In genomic region chr4:7103599-7104365, GRCh38 we compare ENCODE assay signal across 8 cellular contexts. TPM values are rescaled to one million over a fixed set of nuclear protein-coding genes. Genes with fewer than 3 reads are reported as not detected.
A peak's percentile ranks its signal among the peaks of the same experiment; 100 is the strongest.
DNase-seq lines count a peak whose midpoint lies in the region; ATAC-seq, FAIRE-seq and TF ChIP-seq lines count a peak whose summit lies in the region.

No MANE protein-coding gene starts in this region.

- H3K79me2 ChIP-seq in PC-9 (ENCODE audit: low read depth): no peaks in the 10 kb centered on the region
- H3K79me2 ChIP-seq in H1 (ENCODE audit: control insufficient read depth in 1 of 2, insufficient read depth in 2 of 2, low read length in 2 of 2): no peaks in the 10 kb centered on the region

- H3K9me2 ChIP-seq in PC-9 (ENCODE audit: insufficient read depth): no peaks in the 10 kb centered on the region

- no peak for TF ChIP-seq RAD21 in H1 (IDR thresholded peaks at IDR 0.05 in 1 of 2, conservative IDR thresholded peaks at IDR 0.05 in 1 of 2; ENCODE audit: low read depth in 2 of 2, low read length in 2 of 2)

- peaks cover 12% of the 10 kb centered on the region; the same call in 1 of the 2 replicates for H3K23me2 ChIP-seq in H1 (ENCODE audit: low read depth, low read length)

- DNase-seq in GM13976 (ENCODE audit: low spot score) (peak; percentile 27), PC-9 (no peak), H1 (ENCODE audit: low read depth in 1 of 2, low spot score in 2 of 2) (no peak)
- peak in 1 of 10 donors; percentile 16 for DNase-seq in naive thymus-derived CD8-positive, alpha-beta T cell

- no peak overlapping the region; the same call in 1 of the 2 replicates for H4K8ac ChIP-seq in H1 (ENCODE audit: extremely low read depth, insufficient read depth, low read length)

- H3K36me3 Mint-ChIP-seq in naive thymus-derived CD8-positive, alpha-beta T cell: no peaks in the 10 kb centered on the region

- H3K79me1 ChIP-seq in H1 (ENCODE audit: low read depth, low read length): no peaks in the 10 kb centered on the region

- H2AFZ ChIP-seq in PC-9 (no peak overlapping the region), H1 (ENCODE audit: low read length) (peak overlapping the region; percentile 87; the same call in 1 of the 2 replicates)

- POLR2A ChIA-PET in PC-9 (lab: Charles Lee; ENCODE audit: unreplicated experiment) (interaction anchor here (0.7 kb wide), 1 partner anchor 95 kb away, joined by 3 read pairs; no protein-coding TSS in a partner anchor), H1 (lab: Charles Lee; ENCODE audit: partially characterized antibody) (interaction anchor here (0.6 to 1.3 kb wide), 2 partner anchors 413 to 493 kb away, joined by 3 to 4 read pairs; no protein-coding TSS in a partner anchor)
- POLR2A ChIA-PET in naive thymus-derived CD8-positive, alpha-beta T cell (lab: Charles Lee): no interaction called here

- H3K23ac ChIP-seq in H1 (ENCODE audit: insufficient read length): no peak overlapping the region

- H3K36me3 ChIP-seq in PC-9 (ENCODE audit: low read depth) (no peaks in the 10 kb centered on the region), H1 (ENCODE audit: control insufficient read depth in 2 of 4, insufficient read depth in 4 of 4, low read length in 3 of 4) (no peaks in the 10 kb centered on the region)

- no peak for TF ChIP-seq POLR2A in H1 (IDR thresholded peaks at IDR 0.05; ENCODE audit: control extremely low read depth in 1 of 2, low read depth in 2 of 2, low read length in 2 of 2)

- H4K91ac ChIP-seq in H1 (replicated peaks; ENCODE audit: insufficient read length, low read length): peak overlapping the region; percentile 29

- in situ Hi-C loops in GM13976 (cut with MboI; ENCODE audit: low sequenced_read_pairs, unreplicated experiment): no loop called here

- H3K27me3 Mint-ChIP-seq in naive thymus-derived CD8-positive, alpha-beta T cell: peaks cover 0 to 4% (median 0%) of the 10 kb centered on the region in 5 donors

- no peaks in the 10 kb centered on the region for H3K27me3 ChIP-seq in PC-9 (ENCODE audit: insufficient read depth, low read depth)
- peaks cover 2 to 20% (median 17%) of the 10 kb centered on the region in 4 experiments for H3K27me3 ChIP-seq in H1 (replicated peaks in 1 of 4; ENCODE audit: control insufficient read depth in 3 of 4, extremely low read depth in 1 of 4, insufficient read depth in 3 of 4, low read length in 3 of 4)

- WGBS in H1 (ENCODE audit: extremely low coverage in 1 of 2, insufficient coverage in 1 of 2, insufficient read length in 1 of 2, insufficient replicate concordance in 2 of 2, low coverage in 1 of 2, low lambda C conversion rate in 2 of 2, missing lambda C conversion rate in 1 of 2), 2 experiments: 66% methylated on average over 21 of the region's 22 CpGs; no CpG with 5 or more reads in 1 of the 2 experiments

- no peak for TF ChIP-seq CTCF in GM13976 (IDR thresholded peaks at IDR 0.05; ENCODE audit: borderline replicate concordance, control extremely low read depth, extremely low read depth, insufficient read depth, missing control alignments)
- no peak for TF ChIP-seq CTCF in PC-9 (conservative IDR thresholded peaks at IDR 0.05)
- TF ChIP-seq CTCF in H1 (IDR thresholded peaks at IDR 0.05; ENCODE audit: control extremely low read depth in 1 of 3, insufficient read depth in 1 of 3, low read depth in 1 of 3, low read length in 3 of 3): no peak

- H3K27ac ChIP-seq in PC-9 (no peak overlapping the region), H1 (ENCODE audit: low read depth, low read length) (no peak overlapping the region)

- BruUV-seq in PC-9 (replicated peaks; lab: Mats Ljungman, UMichigan): no TSS peak

- peak overlapping the region; percentile 66; the same call in 1 of the 2 replicates for H2BK15ac ChIP-seq in H1 (ENCODE audit: low read length)

- H3K9me3 ChIP-seq in PC-9 (ENCODE audit: insufficient read depth, low read depth) (no peaks in the 10 kb centered on the region), H1 (ENCODE audit: insufficient read depth in 2 of 2, low read depth in 1 of 2, low read length in 1 of 2) (no peaks in the 10 kb centered on the region)

- H2BK12ac ChIP-seq in H1 (ENCODE audit: low read depth, low read length): peak overlapping the region; percentile 84; the same call in 1 of the 2 replicates

- no peak overlapping the region for H2BK5ac ChIP-seq in H1 (ENCODE audit: low read depth, low read length)

- H3K4me3 Mint-ChIP-seq in naive thymus-derived CD8-positive, alpha-beta T cell: peak overlapping the region; percentile 86 to 95 (median 90)

- no peak overlapping the region for H3K9ac ChIP-seq in H1 (replicated peaks in 1 of 4; ENCODE audit: extremely low read depth in 1 of 4, low read depth in 3 of 4, low read length in 3 of 4)

- peak overlapping the region in 9 of 10 donors; percentile 29 to 84 (median 60) for H3K27ac Mint-ChIP-seq in naive thymus-derived CD8-positive, alpha-beta T cell

- H2BK120ac ChIP-seq in H1 (replicated peaks; ENCODE audit: low read depth, low read length): no peak overlapping the region

- H4K5ac ChIP-seq in H1 (ENCODE audit: insufficient read length, low read depth, low read length): no peak overlapping the region

- peak in 1 of 2 donors; percentile 9 for ATAC-seq in naive thymus-derived CD8-positive, alpha-beta T cell
- no peak for ATAC-seq in HG02610 (IDR thresholded peaks at IDR 0.05; ENCODE audit: unreplicated experiment)
- no peak for ATAC-seq in GM21619 (IDR thresholded peaks at IDR 0.05; ENCODE audit: unreplicated experiment)
- ATAC-seq in HG03469 (IDR thresholded peaks at IDR 0.05; ENCODE audit: unreplicated experiment): no peak
- ATAC-seq in GM18868 (IDR thresholded peaks at IDR 0.05; ENCODE audit: unreplicated experiment): no peak

- H4K20me1 ChIP-seq in PC-9 (ENCODE audit: insufficient read depth) (no peaks in the 10 kb centered on the region), H1 (replicated peaks in 1 of 2; ENCODE audit: control insufficient read depth in 1 of 2, insufficient read depth in 2 of 2, low read length in 2 of 2) (no peaks in the 10 kb centered on the region)

- H3K4me1 Mint-ChIP-seq in naive thymus-derived CD8-positive, alpha-beta T cell: peaks cover 11 to 26% (median 22%) of the 10 kb centered on the region in 4 donors

- H3F3A ChIP-seq in PC-9 (ENCODE audit: insufficient read depth, low read depth): peaks cover 3% of the 10 kb centered on the region; the same call in 1 of the 2 replicates

- H3K4me1 ChIP-seq in PC-9 (replicated peaks; ENCODE audit: insufficient read depth) (peaks cover 13% of the 10 kb centered on the region), H1 (replicated peaks in 1 of 4; ENCODE audit: control insufficient read depth in 3 of 4, insufficient read depth in 4 of 4, low read length in 3 of 4) (peaks cover 0 to 12% (median 9%) of the 10 kb centered on the region in 4 experiments; a peak in 6 of 7 replicates)

- no peak for TF ChIP-seq EP300 in H1 (IDR thresholded peaks at IDR 0.05; ENCODE audit: borderline replicate concordance in 1 of 2, low read depth in 2 of 2, low read length in 2 of 2)

- no peak overlapping the region for H3K14ac ChIP-seq in H1 (ENCODE audit: insufficient read length)

- H3K4me3 ChIP-seq in PC-9 (0 out of 2 replicates have a peak overlapping the region, but pooled peaks have one; percentile 69), H1 (ENCODE audit: extremely low read depth in 1 of 4, insufficient read depth in 2 of 4, low read depth in 3 of 4, low read length in 4 of 4) (peak overlapping the region in 3 of 4 experiments; percentile 11 to 74 (median 32); a peak in 6 of 8 replicates)

- H3K56ac ChIP-seq in H1 (replicated peaks; ENCODE audit: insufficient read length, low read depth, low read length): no peak overlapping the region

- peak overlapping the region; percentile 99 for H3K4me2 ChIP-seq in PC-9
- peak overlapping the region; percentile 78 to 88 for H3K4me2 ChIP-seq in H1 (ENCODE audit: insufficient read depth in 1 of 2, low read depth in 2 of 2, low read length in 2 of 2)

- no peak overlapping the region for H2AK5ac ChIP-seq in H1 (ENCODE audit: low read depth, low read length)

- FAIRE-seq in H1 (lab: Jason Lieb, UNC): no peak

- H3K18ac ChIP-seq in H1 (ENCODE audit: extremely low read depth, low read length): peak overlapping the region; percentile 32; the same call in 1 of the 2 replicates

- H3K4ac ChIP-seq in H1 (replicated peaks; ENCODE audit: insufficient read length, low read depth, low read length): peak overlapping the region; percentile 76

- CTCF ChIA-PET in PC-9 (lab: Charles Lee): no interaction called here
- CTCF ChIA-PET in H1 (lab: Charles Lee; ENCODE audit: partially characterized antibody): interaction anchor here (1.1 to 5.1 kb wide), 8 partner anchors 10 to 58 kb away, joined by 3 to 65 read pairs (median 5); no protein-coding TSS in a partner anchor

- no peak overlapping the region for H2BK20ac ChIP-seq in H1 (ENCODE audit: low read length)

- no peaks in the 10 kb centered on the region for H3K9me3 Mint-ChIP-seq in naive thymus-derived CD8-positive, alpha-beta T cell

- intact Hi-C loops in PC-9 (cut with micrococcal nuclease; ENCODE audit: unreplicated experiment): no loop called here

TF ChIP-seq in H1, 55 proteins besides CTCF, POLR2A, EP300 and RAD21:
- TF ChIP-seq HDAC6 (IDR thresholded peaks at IDR 0.05; ENCODE audit: low read depth, low read length) (no peak), KDM4A (IDR thresholded peaks at IDR 0.05; ENCODE audit: low read depth, low read length, severe bottlenecking) (peak; percentile 5)
TF ChIP-seq in H1: peak in this region for 1.

RNA-seq across cellular contexts. Expression of gene GRPEL1, which starts 35.9 kb away (rescaled TPM):
- 49.3 and 49.9 TPM in 2 replicates for total RNA-seq in PC-9 (2021)
- 39.9 and 43.0 TPM in 2 replicates for total RNA-seq in H1 (2021; fragmentation: NEBNext Ultra II Directional; extraction: Animal tissue kit (Norgen Biotek cat#: 25700))
- polyA plus RNA-seq in H1 (2011; rRNA removed): 10.5 and 13.5 TPM in 2 replicates
- 20.7 TPM for polyA plus RNA-seq in H1 (2011; cell fraction: cytosol; rRNA removed)
- 6.1 TPM for polyA plus RNA-seq in H1 (2011; cell fraction: nucleus; rRNA removed)
- polyA plus RNA-seq in H1 (2012, experiment 1 of 2): 34.0 to 43.0 TPM (median 35.5 TPM) in 4 replicates
- polyA plus RNA-seq in H1 (2012, experiment 2 of 2): 12.5 TPM
- 18.9 TPM for polyA plus RNA-seq in H1 (2013, experiment 1 of 2)
- 19.9 TPM for polyA plus RNA-seq in H1 (2013, experiment 2 of 2)
- 12.4 TPM in 2 replicates for polyA minus RNA-seq in H1 (2011; rRNA and poly(A)+ RNA removed)
- 7.8 TPM for polyA minus RNA-seq in H1 (2011; cell fraction: cytosol; rRNA and poly(A)+ RNA removed)
- 11.3 TPM for polyA minus RNA-seq in H1 (2011; cell fraction: nucleus; rRNA and poly(A)+ RNA removed)
- 10 to 100 TPM; 37.8 to 39.7 TPM for total RNA-seq in naive thymus-derived CD8-positive, alpha-beta T cell
- 10 to 100 TPM; 31.4 to 47.6 (median 36.3) TPM for polyA plus RNA-seq in naive thymus-derived CD8-positive, alpha-beta T cell
